Comparison of ENCODE assay signal across 23 cellular contexts in the genomic region with DNA sequence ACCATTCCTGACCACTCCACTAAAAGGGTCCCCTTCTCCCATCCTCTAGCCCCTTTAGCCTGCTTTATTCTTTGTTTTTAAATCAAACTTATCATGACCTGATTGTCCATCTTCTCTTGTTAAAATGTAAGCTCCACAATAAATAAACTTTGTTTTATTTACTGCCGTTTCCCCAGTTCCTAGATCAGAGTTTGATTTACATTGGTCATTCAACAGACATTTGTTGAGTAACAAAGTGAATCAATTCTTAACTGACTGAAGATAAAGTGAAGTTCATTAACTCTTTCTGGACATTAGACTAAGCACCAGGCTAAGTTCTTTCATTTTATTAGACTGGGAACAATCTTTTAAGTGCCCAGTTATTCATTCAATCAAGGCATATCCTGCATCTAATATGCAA.
DNase-seq lines count a peak whose midpoint lies in the region; ATAC-seq and TF ChIP-seq lines count a peak whose summit lies in the region.
"Had no signal": no experiment of that assay in that cellular context is flagged by ENCODE, and none has a peak within 500 bp of the region (broad histone marks: within the 10 kb centered on the region; RNA-seq: fewer than 3 reads in every experiment).

No MANE protein-coding gene starts in this region.

- H3K4me3 Mint-ChIP-seq in HFFc6 (no peak overlapping the region), chondrocyte (ENCODE audit: unreplicated experiment) (no peak overlapping the region), CD14-positive monocyte (no peak overlapping the region)
- H3K4me3 Mint-ChIP-seq: CD4-positive, alpha-beta memory T cell; GM23338 had no signal

- no peaks in the 10 kb centered on the region for H3K27me3 ChIP-seq in mesenchymal stem cell (ENCODE audit: control insufficient read depth in 1 of 2, insufficient read depth in 1 of 2, low read length in 2 of 2)
- H3K27me3 ChIP-seq: BE2C had no signal

- peak; percentile 35 for DNase-seq in Caki2 (ENCODE audit: low read depth)
- no peak for DNase-seq in HFFc6
- no peak for DNase-seq in chondrocyte (ENCODE audit: low spot score)
- no peak for DNase-seq in mesenchymal stem cell
- no peak for DNase-seq in T-helper 1 cell
- DNase-seq in SW 1271 (lab: John Stamatoyannopoulos, UW) = no peak
- no peak for DNase-seq in CD14-positive monocyte (ENCODE audit: low spot score)
- DNase-seq: 8988T; ACHN; AML-193; BE2C; CD4-positive, alpha-beta memory T cell; COR-L47; DMS 273 treated with DMSO at 0.1 percent for 48 hours; DMS79; EL; GDM1 had no signal

- peaks cover 4% of the 10 kb centered on the region; the same call in 1 of the 2 replicates for H3K36me3 Mint-ChIP-seq in HFFc6 (ENCODE audit: low read depth)
- H3K36me3 Mint-ChIP-seq in chondrocyte (ENCODE audit: low read depth) = peaks cover 2% of the 10 kb centered on the region
- H3K36me3 Mint-ChIP-seq in CD14-positive monocyte = no peaks in the 10 kb centered on the region
- H3K36me3 Mint-ChIP-seq: CD4-positive, alpha-beta memory T cell had no signal

- no peak overlapping the region for H3K18ac ChIP-seq in mesenchymal stem cell (ENCODE audit: low read depth in 1 of 2, low read length in 2 of 2)

- H2AFZ ChIP-seq in mesenchymal stem cell (ENCODE audit: low read depth, low read length) = no peak overlapping the region
- H2AFZ ChIP-seq: GM23338 had no signal

- H2BK5ac ChIP-seq in mesenchymal stem cell (ENCODE audit: low read depth, low read length, poor library complexity, severe bottlenecking) = no peak overlapping the region

- in situ Hi-C loops in Caki2 (cut with HindIII; ENCODE audit: low pct_unique_long_range_greater_than_20kb, low sequenced_read_pairs) = no loop called here

- no peak overlapping the region for H3K27ac ChIP-seq in mesenchymal stem cell (ENCODE audit: low read length, poor library complexity, severe bottlenecking)
- H3K27ac ChIP-seq: A549; BLaER1 treated with 17β-estradiol and CSF1 and Interleukin-3, amounts not matched to agents 10 nM and 100 nM had no signal

- no peak overlapping the region for H3K9ac ChIP-seq in mesenchymal stem cell (ENCODE audit: low read length)
- H3K9ac ChIP-seq: BLaER1 treated with 17β-estradiol and CSF1 and Interleukin-3, amounts not matched to agents 10 nM and 100 nM had no signal

- H3K4me2 ChIP-seq in mesenchymal stem cell (ENCODE audit: low read length, poor library complexity, severe bottlenecking) = no peak overlapping the region
- H3K4me2 ChIP-seq: A549; BLaER1 treated with 17β-estradiol and CSF1 and Interleukin-3, amounts not matched to agents 10 nM and 100 nM; GM23338 had no signal

- H3K9me3 Mint-ChIP-seq in HFFc6 (no peaks in the 10 kb centered on the region), chondrocyte (ENCODE audit: low read depth) (peaks cover 24% of the 10 kb centered on the region), CD14-positive monocyte (peaks cover 0 to 2% (median 0%) of the 10 kb centered on the region in 7 donors)
- H3K9me3 Mint-ChIP-seq: GM23338 had no signal

- no peak overlapping the region for H4K8ac ChIP-seq in mesenchymal stem cell (ENCODE audit: low read length)

- H3K79me1 ChIP-seq in mesenchymal stem cell (replicated peaks; ENCODE audit: low read length, poor library complexity, severe bottlenecking) = no peaks in the 10 kb centered on the region

- TF ChIP-seq CTCF in HFFc6 (IDR thresholded peaks at IDR 0.05) = no peak
- TF ChIP-seq CTCF in chondrocyte (IDR thresholded peaks at IDR 0.05) = no peak
- TF ChIP-seq CTCF in CD14-positive monocyte (IDR thresholded peaks at IDR 0.05) = no peak

- H3K4me1 ChIP-seq in mesenchymal stem cell (ENCODE audit: control insufficient read depth, insufficient read depth, low read depth, low read length) = peaks cover 2% of the 10 kb centered on the region
- H3K4me1 ChIP-seq: A549; BLaER1 treated with 17β-estradiol and CSF1 and Interleukin-3, amounts not matched to agents 10 nM and 100 nM had no signal

- H3K27ac Mint-ChIP-seq in HFFc6 (peak overlapping the region; percentile 60), chondrocyte (ENCODE audit: unreplicated experiment) (peak overlapping the region; percentile 6), CD14-positive monocyte (no peak overlapping the region)
- H3K27ac Mint-ChIP-seq: CD4-positive, alpha-beta memory T cell; GM23338 had no signal

- no peak overlapping the region for H3K4ac ChIP-seq in mesenchymal stem cell (ENCODE audit: low read depth in 1 of 2, low read length in 2 of 2)

- intact Hi-C loops in CD14-positive monocyte (cut with micrococcal nuclease) = no loop called here

- H3K14ac ChIP-seq in mesenchymal stem cell (ENCODE audit: low read length in 2 of 2) = no peak overlapping the region

- no peaks in the 10 kb centered on the region for H3K36me3 ChIP-seq in mesenchymal stem cell (ENCODE audit: control insufficient read depth in 1 of 2, insufficient read depth in 2 of 2, low read depth in 1 of 2, low read length in 2 of 2)
- H3K36me3 ChIP-seq: BE2C; BLaER1 treated with 17β-estradiol and CSF1 and Interleukin-3, amounts not matched to agents 10 nM and 100 nM; HAP-1 had no signal

- H3K27me3 Mint-ChIP-seq in HFFc6 (ENCODE audit: insufficient read depth) = no peaks in the 10 kb centered on the region
- H3K27me3 Mint-ChIP-seq in chondrocyte (ENCODE audit: low read depth) = no peaks in the 10 kb centered on the region
- peaks cover 1 to 2% (median 2%) of the 10 kb centered on the region in 3 donors for H3K27me3 Mint-ChIP-seq in CD14-positive monocyte (ENCODE audit: low read depth in 3 of 3)

- no peak overlapping the region for H3K4me3 ChIP-seq in mesenchymal stem cell (ENCODE audit: insufficient read depth in 1 of 2, low read depth in 1 of 2, low read length in 2 of 2)
- H3K4me3 ChIP-seq: A549; BLaER1 treated with 17β-estradiol and CSF1 and Interleukin-3, amounts not matched to agents 10 nM and 100 nM; GM12878; GM23338; HAP-1 had no signal

- H2BK15ac ChIP-seq in mesenchymal stem cell (ENCODE audit: low read depth, poor library complexity, severe bottlenecking) = no peak overlapping the region

- no peak overlapping the region for H2BK12ac ChIP-seq in mesenchymal stem cell (ENCODE audit: low read length in 2 of 2)

- H4K91ac ChIP-seq in mesenchymal stem cell (ENCODE audit: low read length) = no peak overlapping the region

- no peak overlapping the region for H3K23ac ChIP-seq in mesenchymal stem cell (ENCODE audit: low read length in 2 of 2)

- peaks cover 49% of the 10 kb centered on the region for H3K4me1 Mint-ChIP-seq in HFFc6 (ENCODE audit: low read depth)
- peaks cover 67% of the 10 kb centered on the region for H3K4me1 Mint-ChIP-seq in chondrocyte (ENCODE audit: low read depth)
- H3K4me1 Mint-ChIP-seq in CD14-positive monocyte = no peaks in the 10 kb centered on the region
- H3K4me1 Mint-ChIP-seq: CD4-positive, alpha-beta memory T cell had no signal

- no peaks in the 10 kb centered on the region for H3K9me3 ChIP-seq in mesenchymal stem cell (ENCODE audit: control insufficient read depth, low read length)
- H3K9me3 ChIP-seq: A549, BE2C, HAP-1 had no signal

- peak overlapping the region; percentile 84 for H2AK5ac ChIP-seq in mesenchymal stem cell (ENCODE audit: low read length, severe bottlenecking)

- H2BK120ac ChIP-seq in mesenchymal stem cell (ENCODE audit: low read depth, low read length) = no peak overlapping the region

- no peak for ATAC-seq in HG03025 (IDR thresholded peaks at IDR 0.05; ENCODE audit: low FRiP score, unreplicated experiment)
- ATAC-seq: A549, GM12878, GM23338 had no signal

- WGBS in mesenchymal stem cell = no CpG with 5 or more reads among the region's 1 CpG

Comparison
In these comparisons a context has a peak if more than half of its experiments do, and no peak if none do; other contexts are left out.
1. H3K27ac Mint-ChIP-seq: peak in HFFc6 (single experiment) and chondrocyte (single experiment); none in CD14-positive monocyte (0 of 7).